Comparison of ENCODE assay signal across 8 cellular contexts in the genomic region with DNA sequence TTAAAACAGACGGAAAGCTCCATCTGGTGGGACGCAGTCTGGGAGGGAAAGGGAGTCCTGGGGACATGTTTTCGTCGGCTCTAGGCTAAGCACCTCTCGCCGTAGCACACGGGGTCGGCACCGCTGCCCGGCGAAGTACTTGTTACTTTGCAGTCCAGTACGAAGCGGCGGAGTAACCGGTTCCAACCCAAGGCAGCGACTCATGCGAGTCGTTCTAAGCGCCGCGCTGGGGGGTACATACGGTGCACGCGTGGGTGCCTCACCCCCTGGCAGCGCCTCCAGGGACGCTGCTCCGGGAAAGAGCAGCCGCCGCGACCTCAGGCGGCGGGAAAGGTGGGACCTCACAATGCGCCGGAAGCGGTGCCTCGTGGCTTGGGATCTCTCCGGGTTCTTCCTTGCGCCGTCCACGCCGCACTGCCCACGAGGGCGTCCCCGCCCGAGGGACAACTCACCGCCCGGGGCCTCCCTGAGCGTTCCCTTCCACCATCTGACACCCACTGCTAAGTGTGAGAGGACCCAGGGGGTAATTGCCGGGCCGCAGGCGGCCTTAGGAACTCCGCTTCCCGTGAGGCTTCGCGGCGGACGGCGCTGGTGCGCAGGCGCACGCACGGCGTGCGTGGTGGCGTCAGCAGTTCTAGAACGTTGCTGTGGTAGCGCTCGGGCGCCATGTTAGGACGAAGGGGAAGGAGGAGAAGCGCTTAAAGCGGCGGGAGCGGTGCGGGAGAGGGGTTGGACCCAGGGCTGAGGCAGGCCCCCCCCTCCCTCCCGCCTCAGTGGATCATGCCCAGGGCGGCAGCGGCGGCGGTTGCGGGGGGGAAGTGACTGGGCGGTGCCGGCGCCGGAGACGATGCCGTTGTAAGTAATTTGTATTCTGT. TPM values are rescaled to one million over a fixed set of nuclear protein-coding genes. Genes with fewer than 3 reads are reported as not detected.
DNase-seq lines count a peak whose midpoint lies in the region; ATAC-seq, FAIRE-seq and TF ChIP-seq lines count a peak whose summit lies in the region.

TSS of gene PAPOLA (plus strand) at position 637 of the 875 bp plus-strand sequence. CDS start at position 848, 211 bp downstream.

- H2BK120ac ChIP-seq in H1 (replicated peaks; ENCODE audit: low read depth, low read length) = no peak within 1 kb of the TSS
- H2BK120ac ChIP-seq in mesendoderm (ENCODE audit: low read depth, low read length) = peak within 1 kb of the TSS; percentile 29

- TF ChIP-seq CTCF in H1 (IDR thresholded peaks at IDR 0.05; ENCODE audit: control extremely low read depth in 1 of 3, insufficient read depth in 1 of 3, low read depth in 1 of 3, low read length in 3 of 3) = peak in 2 of 3 experiments; percentile 8 to 10; a peak in 2 of 4 replicates

- H3K9ac ChIP-seq in H1 (replicated peaks in 1 of 4; ENCODE audit: extremely low read depth in 1 of 4, low read depth in 3 of 4, low read length in 3 of 4) (peak within 1 kb of the TSS; percentile 87 to 99 (median 97)), mesendoderm (ENCODE audit: low read length) (peak within 1 kb of the TSS; percentile 98)

- H4K5ac ChIP-seq in H1 (ENCODE audit: insufficient read length, low read depth, low read length) (peak within 1 kb of the TSS; percentile 96), mesendoderm (ENCODE audit: low read length) (peak within 1 kb of the TSS; percentile 47)

- TF ChIP-seq RAD21 in H1 (IDR thresholded peaks at IDR 0.05 in 1 of 2, conservative IDR thresholded peaks at IDR 0.05 in 1 of 2; ENCODE audit: low read depth in 2 of 2, low read length in 2 of 2) = no peak

- H2AK5ac ChIP-seq in H1 (ENCODE audit: low read depth, low read length) = no peak within 1 kb of the TSS
- H2AK5ac ChIP-seq in mesendoderm (ENCODE audit: low read length) = peak within 1 kb of the TSS; percentile 16

- H2BK12ac ChIP-seq in H1 (ENCODE audit: low read depth, low read length) = peak within 1 kb of the TSS; percentile 39; the same call in 1 of the 2 replicates

- ATAC-seq in GM21360 (IDR thresholded peaks at IDR 0.05; ENCODE audit: unreplicated experiment) = peak; percentile 85

- H3K79me2 ChIP-seq in H1 (ENCODE audit: control insufficient read depth in 1 of 2, insufficient read depth in 2 of 2, low read length in 2 of 2) (peaks cover 40 to 56% of the 10 kb centered on the region in 2 experiments), mesendoderm (ENCODE audit: control insufficient read depth, insufficient read depth, low read length) (peaks cover 46% of the 10 kb centered on the region)

- DNase-seq in COLO829 (ENCODE audit: low spot score) (peak; percentile 98), HT1080 (ENCODE audit: low read depth) (peak; percentile 93), NOMO-1 treated with DMSO at 0.1 percent for 48 hours (lab: John Stamatoyannopoulos, UW; ENCODE audit: unreplicated experiment) (peak; percentile 92), H1 (ENCODE audit: low read depth in 1 of 2, low spot score in 2 of 2) (peak; percentile 87 to 97), mesendoderm (peak; percentile 97)
- peak; percentile 82 to 93 (median 88) for DNase-seq in activated CD8-positive, alpha-beta memory T cell treated with anti-CD3 and anti-CD28 coated beads for 48 hours (ENCODE audit: low read depth in 2 of 3, low spot score in 2 of 3)
- DNase-seq in stimulated activated CD8-positive, alpha-beta memory T cell treated with anti-CD3 and anti-CD28 coated beads, Interleukin-15, amount 100 ng/mL, for 1 hour (ENCODE audit: low read depth) = peak; percentile 86

- no peak within 1 kb of the TSS for H2BK20ac ChIP-seq in H1 (ENCODE audit: low read length)

- peak within 1 kb of the TSS; percentile 85 to 99 (median 94) for H3K4me3 ChIP-seq in H1 (ENCODE audit: extremely low read depth in 1 of 4, insufficient read depth in 2 of 4, low read depth in 3 of 4, low read length in 4 of 4)
- peak within 1 kb of the TSS; percentile 98 for H3K4me3 ChIP-seq in mesendoderm (ENCODE audit: low read length)

- H4K8ac ChIP-seq in H1 (ENCODE audit: extremely low read depth, insufficient read depth, low read length) (peak within 1 kb of the TSS; percentile 99), mesendoderm (ENCODE audit: low read depth, low read length) (peak within 1 kb of the TSS; percentile 83)

- H3K79me1 ChIP-seq in H1 (ENCODE audit: low read depth, low read length) (peaks cover 3% of the 10 kb centered on the region; the same call in 1 of the 2 replicates), mesendoderm (ENCODE audit: low read length) (peaks cover 1% of the 10 kb centered on the region)

- peak within 1 kb of the TSS; percentile 96 for H4K91ac ChIP-seq in H1 (replicated peaks; ENCODE audit: insufficient read length, low read length)

- H3K36me3 ChIP-seq in H1 (ENCODE audit: control insufficient read depth in 2 of 4, insufficient read depth in 4 of 4, low read length in 3 of 4) = no peaks in the 10 kb centered on the region
- H3K36me3 ChIP-seq in mesendoderm (ENCODE audit: control insufficient read depth, insufficient read depth, low read length) = no peaks in the 10 kb centered on the region

- peak within 1 kb of the TSS; percentile 94 to 95 for H3K4me2 ChIP-seq in H1 (ENCODE audit: insufficient read depth in 1 of 2, low read depth in 2 of 2, low read length in 2 of 2)
- peak within 1 kb of the TSS; percentile 94 for H3K4me2 ChIP-seq in mesendoderm (ENCODE audit: low read length)

- 1% methylated on average over 80 of the region's 87 CpGs; no CpG with 5 or more reads in 1 of the 2 experiments for WGBS in H1 (ENCODE audit: extremely low coverage in 1 of 2, insufficient coverage in 1 of 2, insufficient read length in 1 of 2, insufficient replicate concordance in 2 of 2, low coverage in 1 of 2, low lambda C conversion rate in 2 of 2, missing lambda C conversion rate in 1 of 2), 2 experiments
- WGBS in mesendoderm (ENCODE audit: extremely low coverage, insufficient coverage, low lambda C conversion rate) = no CpG with 5 or more reads among the region's 87 CpGs

- H2BK15ac ChIP-seq in H1 (ENCODE audit: low read length) = peak within 1 kb of the TSS; percentile 40; the same call in 1 of the 2 replicates
- H2BK15ac ChIP-seq in mesendoderm (replicated peaks; ENCODE audit: low read depth) = no peak within 1 kb of the TSS

- H3K4me1 ChIP-seq in H1 (replicated peaks in 1 of 4; ENCODE audit: control insufficient read depth in 3 of 4, insufficient read depth in 4 of 4, low read length in 3 of 4) = peaks cover 0 to 7% (median 2%) of the 10 kb centered on the region in 4 experiments; a peak in 3 of 7 replicates
- H3K4me1 ChIP-seq in mesendoderm (ENCODE audit: control insufficient read depth, low read depth, low read length) = peaks cover 11% of the 10 kb centered on the region

- H4K20me1 ChIP-seq in H1 (replicated peaks in 1 of 2; ENCODE audit: control insufficient read depth in 1 of 2, insufficient read depth in 2 of 2, low read length in 2 of 2) = peaks cover 15 to 18% of the 10 kb centered on the region in 2 experiments

- H3K56ac ChIP-seq in H1 (replicated peaks; ENCODE audit: insufficient read length, low read depth, low read length) (peak within 1 kb of the TSS; percentile 98), mesendoderm (ENCODE audit: low read length) (peak within 1 kb of the TSS; percentile 97)

- TF ChIP-seq POLR2A in H1 (IDR thresholded peaks at IDR 0.05; ENCODE audit: control extremely low read depth in 1 of 2, low read depth in 2 of 2, low read length in 2 of 2) = peak; percentile 92 to 97

- H3K18ac ChIP-seq in H1 (ENCODE audit: extremely low read depth, low read length) = peak within 1 kb of the TSS; percentile 75; the same call in 1 of the 2 replicates
- peak within 1 kb of the TSS; percentile 86 for H3K18ac ChIP-seq in mesendoderm (ENCODE audit: low read length)

- TF ChIP-seq EP300 in H1 (IDR thresholded peaks at IDR 0.05; ENCODE audit: borderline replicate concordance in 1 of 2, low read depth in 2 of 2, low read length in 2 of 2) = no peak

- H3K9me3 ChIP-seq in H1 (ENCODE audit: insufficient read depth in 2 of 2, low read depth in 1 of 2, low read length in 1 of 2) = no peaks in the 10 kb centered on the region

- POLR2A ChIA-PET in H1 (lab: Charles Lee; ENCODE audit: partially characterized antibody) = interaction anchor here (0.8 to 1.4 kb wide), 10 partner anchors 9 to 149 kb away, joined by 3 to 13 read pairs (median 4); partner anchors contain the start of genes ATG2B and GSKIP

- H3K27ac ChIP-seq in H1 (ENCODE audit: low read depth, low read length) (peak within 1 kb of the TSS; percentile 97), mesendoderm (ENCODE audit: low read depth, low read length) (peak within 1 kb of the TSS; percentile 91)

- CTCF ChIA-PET in H1 (lab: Charles Lee; ENCODE audit: partially characterized antibody) = no interaction called here

- H2BK5ac ChIP-seq in H1 (ENCODE audit: low read depth, low read length) (peak within 1 kb of the TSS; percentile 94), mesendoderm (ENCODE audit: low read length) (peak within 1 kb of the TSS; percentile 83)

- peaks cover 6% of the 10 kb centered on the region for H3K23me2 ChIP-seq in H1 (ENCODE audit: low read depth, low read length)

- H3K4ac ChIP-seq in H1 (replicated peaks; ENCODE audit: insufficient read length, low read depth, low read length) (peak within 1 kb of the TSS; percentile 83), mesendoderm (ENCODE audit: low read depth, low read length) (peak within 1 kb of the TSS; percentile 95)

- H3K27me3 ChIP-seq in H1 (replicated peaks in 1 of 4; ENCODE audit: control insufficient read depth in 3 of 4, extremely low read depth in 1 of 4, insufficient read depth in 3 of 4, low read length in 3 of 4) (no peaks in the 10 kb centered on the region), mesendoderm (ENCODE audit: insufficient read depth, low read length, poor library complexity) (no peaks in the 10 kb centered on the region)

- FAIRE-seq in H1 (lab: Jason Lieb, UNC) = no peak

- H3K14ac ChIP-seq in H1 (ENCODE audit: insufficient read length) = no peak within 1 kb of the TSS

- peak within 1 kb of the TSS; percentile 80 for H2AFZ ChIP-seq in H1 (ENCODE audit: low read length)

- H3K23ac ChIP-seq in H1 (ENCODE audit: insufficient read length) = no peak within 1 kb of the TSS
- peak within 1 kb of the TSS; percentile 7 for H3K23ac ChIP-seq in mesendoderm (ENCODE audit: low read length)

TF ChIP-seq in H1, 55 proteins besides CTCF, POLR2A, EP300 and RAD21 (continues in another document):
- peak; percentile 48 for TF ChIP-seq ASH2L (IDR thresholded peaks at IDR 0.05; ENCODE audit: low read length)

RNA-seq across cellular contexts. Expression of gene PAPOLA, which starts in this region (rescaled TPM):
- 66.2 and 104 TPM in 2 replicates for total RNA-seq in HT1080 (2014; rRNA removed; shearing (Covaris generic))
- 130 and 152 TPM in 2 replicates for polyA plus RNA-seq in HT1080 (2015; cell fraction: cytosol; rRNA removed)
- polyA plus RNA-seq in HT1080 (2015; cell fraction: nucleus; rRNA removed) = 124 and 133 TPM in 2 replicates
- total RNA-seq in H1 (2021; fragmentation: NEBNext Ultra II Directional; extraction: Animal tissue kit (Norgen Biotek cat#: 25700)) = 234 and 239 TPM in 2 replicates
- polyA plus RNA-seq in H1 (2011; rRNA removed) = 81.9 and 163 TPM in 2 replicates
- polyA plus RNA-seq in H1 (2011; cell fraction: cytosol; rRNA removed) = 143 TPM
- 102 TPM for polyA plus RNA-seq in H1 (2011; cell fraction: nucleus; rRNA removed)
- polyA plus RNA-seq in H1 (2012, experiment 1 of 2) = 87.2 to 138 TPM (median 129 TPM) in 4 replicates
- polyA plus RNA-seq in H1 (2012, experiment 2 of 2) = 12.7 TPM
- 143 TPM for polyA plus RNA-seq in H1 (2013, experiment 1 of 2)
- 150 TPM for polyA plus RNA-seq in H1 (2013, experiment 2 of 2)
- polyA minus RNA-seq in H1 (2011; rRNA and poly(A)+ RNA removed) = 330 and 489 TPM in 2 replicates
- polyA minus RNA-seq in H1 (2011; cell fraction: cytosol; rRNA and poly(A)+ RNA removed) = 147 TPM
- 349 TPM for polyA minus RNA-seq in H1 (2011; cell fraction: nucleus; rRNA and poly(A)+ RNA removed)
- polyA plus RNA-seq in mesendoderm (2013, experiment 1 of 2) = 167 TPM
- polyA plus RNA-seq in mesendoderm (2013, experiment 2 of 2) = 168 TPM

Comparison
In these comparisons a context has a peak if more than half of its experiments do, and no peak if none do; other contexts are left out.
1. Peak in every context shown above with its lines: DNase-seq, ATAC-seq, H3K4me3 ChIP-seq and H3K27ac ChIP-seq.